ENCODE assay signal across 10 cellular contexts in genomic region chr9:127570533-127571111, GRCh38. TPM values are rescaled to one million over a fixed set of nuclear protein-coding genes. Genes with fewer than 3 reads are reported as not detected.
DNase-seq lines count a peak whose midpoint lies in the region; ATAC-seq and TF ChIP-seq lines count a peak whose summit lies in the region.
"Had no signal": no experiment of that assay in that cellular context is flagged by ENCODE, and none has a peak within 500 bp of the region (broad histone marks: within the 10 kb centered on the region; RNA-seq: fewer than 3 reads in every experiment).

No MANE protein-coding gene starts in this region.

- no TSS peak for BruUV-seq in Calu3 (replicated peaks; lab: Mats Ljungman, UMichigan)

- intact Hi-C loops in Calu3 (cut with micrococcal nuclease; ENCODE audit: unreplicated experiment): no loop called here
- intact Hi-C loops in ascending aorta (cut with DNase I): loop anchor here (10.0 kb wide), 1 partner anchor 346 kb away; no protein-coding TSS in a partner anchor

- H3K4me1 ChIP-seq in ACC112 (ENCODE audit: control insufficient read depth, insufficient read depth, low read length, unreplicated experiment) (peaks cover 61% of the 10 kb centered on the region), ascending aorta (peaks cover 30 to 56% of the 10 kb centered on the region in 2 donors)

- TF ChIP-seq CTCF in Calu3 (IDR thresholded peaks at IDR 0.05; ENCODE audit: unreplicated experiment) (no peak), ascending aorta (IDR thresholded peaks at IDR 0.05) (no peak)

- CTCF ChIA-PET in Calu3 (lab: Charles Lee): no interaction called here

- H2AFZ ChIP-seq in ACC112 (ENCODE audit: low read length, unreplicated experiment): no peak overlapping the region

- H3K4me3 Mint-ChIP-seq in Calu3 (ENCODE audit: low read depth, unreplicated experiment): no peak overlapping the region
- peak overlapping the region in 7 of 10 donors; percentile 77 to 91 (median 87) for H3K4me3 Mint-ChIP-seq in naive thymus-derived CD8-positive, alpha-beta T cell

- ATAC-seq in naive thymus-derived CD8-positive, alpha-beta T cell: no peak
- ATAC-seq in HG03097 (IDR thresholded peaks at IDR 0.05; ENCODE audit: low FRiP score, unreplicated experiment): no peak
- no peak for ATAC-seq in HG03095 (IDR thresholded peaks at IDR 0.05; ENCODE audit: unreplicated experiment)

- no peak for DNase-seq in Calu3
- DNase-seq in ascending aorta (ENCODE audit: low spot score in 2 of 2): peak in 1 of 2 donors; percentile 67
- DNase-seq in naive thymus-derived CD8-positive, alpha-beta T cell: peak in 1 of 10 donors; percentile 31
- no peak for DNase-seq in KBM-7
- no peak for DNase-seq in UCSD-AML1 (lab: John Stamatoyannopoulos, UW; ENCODE audit: unreplicated experiment)
- DNase-seq: foreskin melanocyte, SIG-M5 had no signal

- no peak overlapping the region for H3K4me3 ChIP-seq in ACC112 (ENCODE audit: low read depth, low read length)
- H3K4me3 ChIP-seq in ascending aorta: no peak overlapping the region

- H3K9me3 Mint-ChIP-seq in Calu3 (ENCODE audit: low read depth, unreplicated experiment): no peaks in the 10 kb centered on the region
- H3K9me3 Mint-ChIP-seq in naive thymus-derived CD8-positive, alpha-beta T cell: no peaks in the 10 kb centered on the region

- peaks cover 7% of the 10 kb centered on the region; the same call in 1 of the 2 replicates for H3K36me3 ChIP-seq in ACC112 (ENCODE audit: insufficient read depth, low read length)
- H3K36me3 ChIP-seq in ascending aorta: no peaks in the 10 kb centered on the region

- peaks cover 50% of the 10 kb centered on the region for H3K36me3 Mint-ChIP-seq in Calu3 (ENCODE audit: insufficient read depth, unreplicated experiment)
- H3K36me3 Mint-ChIP-seq in naive thymus-derived CD8-positive, alpha-beta T cell: no peaks in the 10 kb centered on the region

- H3K27me3 ChIP-seq in ACC112 (ENCODE audit: insufficient read depth, low read length) (no peaks in the 10 kb centered on the region), ascending aorta (no peaks in the 10 kb centered on the region)

- POLR2A ChIA-PET in naive thymus-derived CD8-positive, alpha-beta T cell (lab: Charles Lee): interaction anchor here (0.6 to 1.2 kb wide), 2 partner anchors 37 to 164 kb away, joined by 3 to 4 read pairs; partner anchors contain the start of gene TOR2A

- H3K4me1 Mint-ChIP-seq in Calu3 (ENCODE audit: low read depth, unreplicated experiment): peaks cover 26% of the 10 kb centered on the region
- H3K4me1 Mint-ChIP-seq in naive thymus-derived CD8-positive, alpha-beta T cell: peaks cover 15 to 30% (median 26%) of the 10 kb centered on the region in 4 donors

- in situ Hi-C loops in KBM-7 (cut with MboI; ENCODE audit: low pct_unique_long_range_greater_than_20kb, low sequenced_read_pairs): no loop called here

- H3K79me2 ChIP-seq in ACC112 (ENCODE audit: control insufficient read depth, insufficient read depth, low read length, unreplicated experiment): peaks cover 35% of the 10 kb centered on the region

- no peaks in the 10 kb centered on the region for H3K27me3 Mint-ChIP-seq in Calu3 (ENCODE audit: unreplicated experiment)
- H3K27me3 Mint-ChIP-seq in naive thymus-derived CD8-positive, alpha-beta T cell: no peaks in the 10 kb centered on the region

- H3K27ac ChIP-seq in ACC112 (ENCODE audit: low read depth, low read length) (peak overlapping the region; percentile 84), ascending aorta (peak overlapping the region; percentile 94 to 96)

- peak overlapping the region; percentile 80 for H3K27ac Mint-ChIP-seq in Calu3 (ENCODE audit: unreplicated experiment)
- H3K27ac Mint-ChIP-seq in naive thymus-derived CD8-positive, alpha-beta T cell: peak overlapping the region in 8 of 10 donors; percentile 24 to 89 (median 54)

- H3K9me3 ChIP-seq in ascending aorta: no peaks in the 10 kb centered on the region

RNA-seq across cellular contexts. Expression of gene STXBP1, which starts 41.5 kb away (rescaled TPM):
- 5.9 and 7.5 TPM in 2 replicates for total RNA-seq in Calu3 (2022)
- 29.3 TPM for total RNA-seq in ascending aorta
- 10 to 100 TPM; 34.6 to 39.7 TPM for total RNA-seq in naive thymus-derived CD8-positive, alpha-beta T cell
- 10 to 100 TPM in 1 of 3 donors, 1 to 10 TPM in 2; 3.4 to 10.3 (median 7.5) TPM for polyA plus RNA-seq in naive thymus-derived CD8-positive, alpha-beta T cell
